ENCODE assay signal across 22 cellular contexts in genomic region chr1:75074719-75075395, GRCh38. TPM values are rescaled to one million over a fixed set of nuclear protein-coding genes. Genes with fewer than 3 reads are reported as not detected.
DNase-seq lines count a peak whose midpoint lies in the region; ATAC-seq and TF ChIP-seq lines count a peak whose summit lies in the region.
"Had no signal": no experiment of that assay in that cellular context is flagged by ENCODE, and none has a peak within 500 bp of the region (broad histone marks: within the 10 kb centered on the region; RNA-seq: fewer than 3 reads in every experiment).

No MANE protein-coding gene starts in this region.

- H3K4me3 Mint-ChIP-seq in neural progenitor cell (no peak overlapping the region), CD14-positive monocyte (no peak overlapping the region)
- H3K4me3 Mint-ChIP-seq: activated naive CD4-positive, alpha-beta T cell treated with anti-CD3 and anti-CD28 coated beads, Interleukin-2, amount 50 U/mL, for 24 hours had no signal

- H3K27me3 ChIP-seq in Loucy (ENCODE audit: insufficient read depth, low read length, poor library complexity, severe bottlenecking) = no peaks in the 10 kb centered on the region
- H3K27me3 ChIP-seq in neural progenitor cell = no peaks in the 10 kb centered on the region
- H3K27me3 ChIP-seq in smooth muscle cell (ENCODE audit: low read depth) = no peaks in the 10 kb centered on the region
- H3K27me3 ChIP-seq: heart right ventricle, right atrium auricular region had no signal

- 8% methylated on average over 4 of the region's 4 CpGs for WGBS in smooth muscle cell (ENCODE audit: low lambda C conversion rate)

- H3F3A ChIP-seq in Loucy (ENCODE audit: low read depth) = no peaks in the 10 kb centered on the region
- H3F3A ChIP-seq in neural progenitor cell (ENCODE audit: low read depth) = no peaks in the 10 kb centered on the region
- H3F3A ChIP-seq in smooth muscle cell (ENCODE audit: low read depth) = no peaks in the 10 kb centered on the region

- H3K27ac ChIP-seq in neural progenitor cell (peak overlapping the region; percentile 33), smooth muscle cell (ENCODE audit: low read depth) (no peak overlapping the region)
- H3K27ac ChIP-seq: dorsolateral prefrontal cortex, heart right ventricle, lower lobe of right lung, right atrium auricular region had no signal

- H3K4me1 ChIP-seq in Loucy (ENCODE audit: insufficient read depth, low read length, poor library complexity, severe bottlenecking) = peaks cover 27% of the 10 kb centered on the region
- H3K4me1 ChIP-seq in neural progenitor cell = peaks cover 14% of the 10 kb centered on the region
- peaks cover 8% of the 10 kb centered on the region for H3K4me1 ChIP-seq in smooth muscle cell (ENCODE audit: low read depth)
- H3K4me1 ChIP-seq: heart right ventricle, lower lobe of right lung, right atrium auricular region had no signal

- H4K20me1 ChIP-seq in Loucy (ENCODE audit: insufficient read depth, low read length, poor library complexity, severe bottlenecking) (no peaks in the 10 kb centered on the region), neural progenitor cell (ENCODE audit: low read depth) (no peaks in the 10 kb centered on the region), smooth muscle cell (ENCODE audit: low read depth) (no peaks in the 10 kb centered on the region)

- TF ChIP-seq CTCF in Loucy (conservative IDR thresholded peaks at IDR 0.05; ENCODE audit: low read length) (no peak), neural progenitor cell (IDR thresholded peaks at IDR 0.05) (no peak), CD14-positive monocyte (IDR thresholded peaks at IDR 0.05) (no peak), smooth muscle cell (IDR thresholded peaks at IDR 0.05; ENCODE audit: borderline replicate concordance, insufficient read depth, poor library complexity, severe bottlenecking) (no peak)

- peak; percentile 27 to 52 for DNase-seq in NCI-H2081 (lab: John Stamatoyannopoulos, UW)
- DNase-seq in NCI-H2081 treated with DMSO at 0.1 percent for 48 hours (lab: John Stamatoyannopoulos, UW) = no peak
- peak; percentile 4 for DNase-seq in SKM-1 (lab: John Stamatoyannopoulos, UW; ENCODE audit: unreplicated experiment)
- DNase-seq in neural progenitor cell (ENCODE audit: low spot score) = peak; percentile 25
- DNase-seq in CD14-positive monocyte (ENCODE audit: low spot score) = no peak
- no peak for DNase-seq in smooth muscle cell (lab: John Stamatoyannopoulos, UW; ENCODE audit: unreplicated experiment)
- DNase-seq: activated CD4-positive, alpha-beta T cell treated with anti-CD3 and anti-CD28 coated beads for 4 hours; aorta; caudate nucleus; dorsolateral prefrontal cortex; heart right ventricle; KG1; kidney; lower lobe of right lung; NCI-H1694; NCI-H446 had no signal

- H2AFZ ChIP-seq in Loucy (ENCODE audit: low read length) = peak overlapping the region; percentile 90
- H2AFZ ChIP-seq in neural progenitor cell (replicated peaks) = peak overlapping the region; percentile 78
- no peak overlapping the region for H2AFZ ChIP-seq in smooth muscle cell (ENCODE audit: low read depth)

- H3K79me2 ChIP-seq in Loucy (ENCODE audit: insufficient read depth, low read length) (no peaks in the 10 kb centered on the region), neural progenitor cell (ENCODE audit: low read depth) (no peaks in the 10 kb centered on the region), smooth muscle cell (ENCODE audit: low read depth) (no peaks in the 10 kb centered on the region)

- H3K36me3 Mint-ChIP-seq in neural progenitor cell = no peaks in the 10 kb centered on the region
- no peaks in the 10 kb centered on the region for H3K36me3 Mint-ChIP-seq in CD14-positive monocyte
- H3K36me3 Mint-ChIP-seq: activated naive CD4-positive, alpha-beta T cell treated with anti-CD3 and anti-CD28 coated beads, Interleukin-2, amount 50 U/mL, for 24 hours had no signal

- no peaks in the 10 kb centered on the region for H3K36me3 ChIP-seq in Loucy (ENCODE audit: insufficient read depth, low read length)
- H3K36me3 ChIP-seq in neural progenitor cell = no peaks in the 10 kb centered on the region
- no peaks in the 10 kb centered on the region for H3K36me3 ChIP-seq in smooth muscle cell (ENCODE audit: low read depth)
- H3K36me3 ChIP-seq: heart right ventricle, lower lobe of right lung, right atrium auricular region had no signal

- H3K9me2 ChIP-seq in Loucy (replicated peaks; ENCODE audit: low read depth, low read length) = no peaks in the 10 kb centered on the region

- intact Hi-C loops in CD14-positive monocyte (cut with micrococcal nuclease) = no loop called here

- H3K9me3 Mint-ChIP-seq in neural progenitor cell (no peaks in the 10 kb centered on the region), CD14-positive monocyte (no peaks in the 10 kb centered on the region)

- peak overlapping the region; percentile 72 for H3K4me2 ChIP-seq in Loucy (ENCODE audit: low read depth, low read length, poor library complexity, severe bottlenecking)
- H3K4me2 ChIP-seq in neural progenitor cell = peak overlapping the region; percentile 64
- H3K4me2 ChIP-seq in smooth muscle cell = no peak overlapping the region

- H3K9me3 ChIP-seq in Loucy (ENCODE audit: insufficient read depth, low read depth, low read length) (no peaks in the 10 kb centered on the region), neural progenitor cell (ENCODE audit: low read depth) (no peaks in the 10 kb centered on the region), smooth muscle cell (replicated peaks; ENCODE audit: low read depth) (no peaks in the 10 kb centered on the region)
- H3K9me3 ChIP-seq: lower lobe of right lung had no signal

- H3K9ac ChIP-seq in Loucy (ENCODE audit: low read depth, low read length, poor library complexity, severe bottlenecking) (peak overlapping the region; percentile 49), neural progenitor cell (no peak overlapping the region), smooth muscle cell (ENCODE audit: low read depth) (no peak overlapping the region)

- H3K4me1 Mint-ChIP-seq in neural progenitor cell (peaks cover 8% of the 10 kb centered on the region), CD14-positive monocyte (no peaks in the 10 kb centered on the region)
- H3K4me1 Mint-ChIP-seq: activated naive CD4-positive, alpha-beta T cell treated with anti-CD3 and anti-CD28 coated beads, Interleukin-2, amount 50 U/mL, for 24 hours had no signal

- peak overlapping the region; percentile 48 for H3K27ac Mint-ChIP-seq in neural progenitor cell
- H3K27ac Mint-ChIP-seq in CD14-positive monocyte = no peak overlapping the region
- H3K27ac Mint-ChIP-seq: activated naive CD4-positive, alpha-beta T cell treated with anti-CD3 and anti-CD28 coated beads, Interleukin-2, amount 50 U/mL, for 24 hours had no signal

- H3K4me3 ChIP-seq in Loucy (ENCODE audit: low read length, poor library complexity, severe bottlenecking) (peak overlapping the region; percentile 55), neural progenitor cell (no peak overlapping the region), smooth muscle cell (no peak overlapping the region)
- H3K4me3 ChIP-seq: dorsolateral prefrontal cortex, heart right ventricle, lower lobe of right lung, right atrium auricular region had no signal

- no peaks in the 10 kb centered on the region for H3K27me3 Mint-ChIP-seq in neural progenitor cell (ENCODE audit: insufficient read depth, low read depth)
- H3K27me3 Mint-ChIP-seq in CD14-positive monocyte (ENCODE audit: low read depth in 3 of 3) = no peaks in the 10 kb centered on the region
- H3K27me3 Mint-ChIP-seq: activated naive CD4-positive, alpha-beta T cell treated with anti-CD3 and anti-CD28 coated beads, Interleukin-2, amount 50 U/mL, for 24 hours had no signal

- ATAC-seq in GM18520 (IDR thresholded peaks at IDR 0.05; ENCODE audit: unreplicated experiment) = no peak
- ATAC-seq: heart right ventricle, lower lobe of right lung had no signal

RNA-seq across cellular contexts. Expression of gene LHX8, which starts 59.3 kb away (rescaled TPM):
- total RNA-seq in neural progenitor cell (ENCODE audit: low replicate concordance) (0.06 TPM in 1 of 2 replicates, not detected in the other), smooth muscle cell (0.90 TPM in 1 of 2 replicates, not detected in the other)
- polyA plus RNA-seq in CD14-positive monocyte (not detected), smooth muscle cell (not detected in 2 replicates)
- total RNA-seq: aorta, heart right ventricle, kidney, lower lobe of right lung, osteoblast, right atrium auricular region, subcutaneous adipose tissue had no signal
- polyA plus RNA-seq: aorta, heart right ventricle had no signal

Comparison
In these comparisons a context has a peak if more than half of its experiments do, and no peak if none do; other contexts are left out.
1. DNase-seq: peak in NCI-H2081 (2 of 2), SKM-1 (single experiment) and neural progenitor cell (single experiment); none in NCI-H2081 treated with DMSO at 0.1 percent for 48 hours (single experiment), CD14-positive monocyte (single experiment) and smooth muscle cell (single experiment).